In genomic region chr3:150754896-150755295, GRCh38 we compare ENCODE assay signal across 1 cellular context.
TF ChIP-seq lines count a peak whose summit lies in the region.

No MANE protein-coding gene starts in this region.

TF ChIP-seq in IMR-90, 13 proteins besides CTCF, POLR2A, EP300 and RAD21:
- TF ChIP-seq CHD1 (IDR thresholded peaks at IDR 0.05; ENCODE audit: low read depth, low read length) (no peak), MXI1 (IDR thresholded peaks at IDR 0.05; ENCODE audit: borderline replicate concordance, low read depth, low read length) (no peak), BHLHE40 (IDR thresholded peaks at IDR 0.05; ENCODE audit: low read depth, low read length) (no peak), MAFK (IDR thresholded peaks at IDR 0.05; ENCODE audit: low read depth, low read length) (no peak), RCOR1 (IDR thresholded peaks at IDR 0.05; ENCODE audit: insufficient replicate concordance, low read length) (no peak), NFE2L2 (IDR thresholded peaks at IDR 0.05; ENCODE audit: low read depth, low read length) (no peak), CEBPB (IDR thresholded peaks at IDR 0.05; ENCODE audit: low read depth, low read length) (no peak), ELK1 (IDR thresholded peaks at IDR 0.05; ENCODE audit: borderline replicate concordance, low read depth, low read length) (no peak)
